In the genomic region with DNA sequence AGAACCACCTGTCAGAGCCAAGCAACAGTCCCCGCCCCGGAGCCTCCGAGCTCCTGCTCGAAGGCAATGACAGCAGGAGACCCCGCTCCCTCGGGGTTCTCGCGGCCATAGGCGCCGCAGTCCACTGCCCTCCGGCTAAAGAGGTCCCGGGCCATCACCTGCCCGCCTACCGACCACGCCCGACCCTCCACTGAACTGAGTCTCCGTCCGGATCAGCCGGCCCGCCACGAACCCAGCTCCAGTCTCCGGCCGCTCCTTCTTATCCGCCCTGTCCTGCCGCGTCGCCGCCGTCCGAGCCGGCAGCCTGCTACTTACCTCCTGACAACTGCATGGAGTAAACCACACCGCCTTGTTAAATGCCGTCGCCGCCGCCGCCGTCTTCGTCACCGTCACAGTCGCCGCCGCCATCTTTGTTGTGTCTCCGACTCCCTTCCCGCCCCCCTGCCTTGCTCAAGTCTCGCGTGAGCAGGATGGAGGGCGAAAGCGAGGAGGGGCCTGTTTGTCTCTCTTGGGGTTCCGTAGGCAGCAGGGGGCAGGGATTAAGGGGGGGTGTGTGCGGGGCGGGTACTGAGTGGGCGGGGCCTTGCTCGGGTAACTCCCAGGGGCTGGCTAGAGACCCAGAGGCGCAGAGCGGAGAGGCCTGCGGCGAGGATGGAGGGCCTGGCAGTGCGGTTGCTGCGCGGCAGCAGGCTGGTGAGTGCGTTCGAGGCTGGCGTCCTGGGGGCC, we compare ENCODE assay signal across 8 cellular contexts. TPM values are rescaled to one million over a fixed set of nuclear protein-coding genes. Genes with fewer than 3 reads are reported as not detected.
A peak's percentile ranks its signal among the peaks of the same experiment; 100 is the strongest.
DNase-seq lines count a peak whose midpoint lies in the region; ATAC-seq and TF ChIP-seq lines count a peak whose summit lies in the region.

Gene ACADSB, plus strand, starts transcription at position 628 of the 726 bp plus-strand sequence. Its CDS starts 24 bp downstream, at position 652.
A gene with protein sequence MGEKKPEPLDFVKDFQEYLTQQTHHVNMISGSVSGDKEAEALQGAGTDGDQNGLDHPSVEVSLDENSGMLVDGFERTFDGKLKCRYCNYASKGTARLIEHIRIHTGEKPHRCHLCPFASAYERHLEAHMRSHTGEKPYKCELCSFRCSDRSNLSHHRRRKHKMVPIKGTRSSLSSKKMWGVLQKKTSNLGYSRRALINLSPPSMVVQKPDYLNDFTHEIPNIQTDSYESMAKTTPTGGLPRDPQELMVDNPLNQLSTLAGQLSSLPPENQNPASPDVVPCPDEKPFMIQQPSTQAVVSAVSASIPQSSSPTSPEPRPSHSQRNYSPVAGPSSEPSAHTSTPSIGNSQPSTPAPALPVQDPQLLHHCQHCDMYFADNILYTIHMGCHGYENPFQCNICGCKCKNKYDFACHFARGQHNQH (minus strand): TSS at position 417 of the 726 bp plus-strand sequence. CDS start 10,170 bp downstream, outside the sequence.

- no peaks in the 10 kb centered on the region for H3K27me3 ChIP-seq in ovary
- H3K27me3 ChIP-seq in thymus (ENCODE audit: control insufficient read depth, insufficient read depth), result no peaks in the 10 kb centered on the region

- H3K4me3 ChIP-seq in GM12864 (ENCODE audit: low read depth, low read length) (peak within 1 kb of the TSS; percentile 85), ovary (peak within 1 kb of the TSS; percentile 98), thymus (ENCODE audit: low read length) (peak within 1 kb of the TSS; percentile 95)

- H3K4me1 ChIP-seq in ovary (ENCODE audit: insufficient read depth), result peaks cover 5% of the 10 kb centered on the region
- peaks cover 9% of the 10 kb centered on the region for H3K4me1 ChIP-seq in thymus (ENCODE audit: control insufficient read depth, insufficient read depth, low read length)

- no peaks in the 10 kb centered on the region for H3K9me3 ChIP-seq in ovary
- H3K9me3 ChIP-seq in thymus (ENCODE audit: control insufficient read depth), result no peaks in the 10 kb centered on the region

- TF ChIP-seq CTCF in GM12864 (IDR thresholded peaks at IDR 0.05; ENCODE audit: low read depth, low read length, missing control alignments), result no peak
- TF ChIP-seq CTCF in ovary (IDR thresholded peaks at IDR 0.05), result peak in 1 of 3 donors; percentile 4

- H3K27me3 Mint-ChIP-seq in activated naive CD8-positive, alpha-beta T cell, result no peaks in the 10 kb centered on the region

- peaks cover 57% of the 10 kb centered on the region for H3K4me1 Mint-ChIP-seq in activated naive CD8-positive, alpha-beta T cell (ENCODE audit: low read depth)

- peak; percentile 84 for TF ChIP-seq POLR2A in ovary (IDR thresholded peaks at IDR 0.05)

- intact Hi-C loops in head of caudate nucleus (cut with DNase I), result no loop called here
- intact Hi-C loops in ovary (cut with DNase I), result loop anchor here in 2 of 4 donors (5.0 to 10.0 kb wide), 2 partner anchors 146 to 1379 kb away; partner anchors contain the start of gene BUB3 (in 1 of the 2)

- no peaks in the 10 kb centered on the region for H3K36me3 ChIP-seq in ovary
- H3K36me3 ChIP-seq in thymus (ENCODE audit: control insufficient read depth, insufficient read depth), result no peaks in the 10 kb centered on the region

- peak within 1 kb of the TSS; percentile 99 for H3K4me3 Mint-ChIP-seq in activated naive CD8-positive, alpha-beta T cell

- H3K9me3 Mint-ChIP-seq in activated naive CD8-positive, alpha-beta T cell (ENCODE audit: low read depth), result no peaks in the 10 kb centered on the region

- H3K36me3 Mint-ChIP-seq in activated naive CD8-positive, alpha-beta T cell, result peaks cover 10% of the 10 kb centered on the region

- DNase-seq in GM12864 (ENCODE audit: low read depth) (peak; percentile 94), NCI-H1105 treated with DMSO at 0.1 percent for 48 hours (lab: John Stamatoyannopoulos, UW) (peak; percentile 86), SKM-1 treated with dmso at 0.1 percent for 144 hours (lab: John Stamatoyannopoulos, UW; ENCODE audit: unreplicated experiment) (peak; percentile 94), head of caudate nucleus (peak; percentile 90 to 99 (median 96)), ovary (peak; percentile 95 to 97 (median 95))

- WGBS in ovary, 3 donors, result 0 to 1% (median 0%) methylated on average over 40 to 64 of the region's 64 CpGs
- under 1% methylated on average over 64 of the region's 64 CpGs for WGBS in thymus

- TF ChIP-seq EP300 in ovary (IDR thresholded peaks at IDR 0.05), result no peak

- H3K27ac ChIP-seq in ovary (peak within 1 kb of the TSS; percentile 77 to 79), thymus (ENCODE audit: low read depth) (peak within 1 kb of the TSS; percentile 99)

- peak within 1 kb of the TSS; percentile 99 for H3K27ac Mint-ChIP-seq in activated naive CD8-positive, alpha-beta T cell

- ATAC-seq in HG02678 (IDR thresholded peaks at IDR 0.05; ENCODE audit: unreplicated experiment), result peak; percentile 83

RNA-seq across cellular contexts. Expression of gene ACADSB, which starts in this region (rescaled TPM):
- total RNA-seq in ovary, result 10 to 100 TPM; 10.5 to 26.6 (median 24.0) TPM
- polyA plus RNA-seq in ovary (10 to 100 TPM in 1 of 2 donors, 1 to 10 TPM in 1; 8.8 to 25.3 TPM), thymus (11.0 TPM)

RNA-seq across cellular contexts. Expression of the second gene that starts in this region (rescaled TPM):
- total RNA-seq in ovary, result 10 to 100 TPM in 6 of 7 donors, 1 to 10 TPM in 1; 8.2 to 28.6 (median 20.5) TPM
- polyA plus RNA-seq in ovary (10 to 100 TPM; 11.8 to 13.5 TPM), thymus (27.6 TPM)

Comparison
In these comparisons a context has a peak if more than half of its experiments do, and no peak if none do; other contexts are left out.
1. Peak in every context shown above with its lines: DNase-seq, ATAC-seq, H3K4me3 ChIP-seq and H3K27ac ChIP-seq.